Comparison of ENCODE assay signal across 1 cellular context in the genomic region with DNA sequence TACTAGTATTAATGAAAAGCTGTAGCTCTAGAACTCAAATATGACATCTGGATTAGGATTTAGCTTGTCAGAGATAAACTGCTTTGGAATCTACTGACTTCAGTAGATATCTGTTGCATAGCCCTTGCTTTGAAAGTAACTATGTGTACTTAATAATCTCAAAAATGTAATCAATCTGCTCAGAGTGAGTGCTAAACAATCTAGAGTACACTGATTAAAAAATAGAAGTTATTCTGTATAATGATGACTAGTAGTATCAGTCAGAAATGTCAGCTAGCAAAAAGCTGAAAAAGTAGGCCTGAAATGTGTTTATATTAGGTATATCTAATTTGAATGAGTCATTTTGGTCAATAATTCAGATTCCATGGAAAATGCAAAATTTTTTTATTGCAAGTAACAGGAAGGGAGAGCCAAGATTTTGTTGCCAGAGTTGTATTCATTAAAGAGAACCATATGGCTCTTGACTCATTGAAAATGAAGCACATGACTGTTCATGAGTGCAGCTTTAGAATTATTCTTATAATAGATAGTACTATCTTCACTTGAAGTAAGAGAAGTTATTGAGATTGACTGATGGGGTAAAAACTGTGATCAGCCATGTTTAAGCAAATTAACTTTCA.
TF ChIP-seq lines count a peak whose summit lies in the region.

No MANE protein-coding gene starts in this region.

TF ChIP-seq in IMR-90, 13 proteins besides CTCF, POLR2A, EP300 and RAD21 (continued from another document):
- TF ChIP-seq, protein P1, sequence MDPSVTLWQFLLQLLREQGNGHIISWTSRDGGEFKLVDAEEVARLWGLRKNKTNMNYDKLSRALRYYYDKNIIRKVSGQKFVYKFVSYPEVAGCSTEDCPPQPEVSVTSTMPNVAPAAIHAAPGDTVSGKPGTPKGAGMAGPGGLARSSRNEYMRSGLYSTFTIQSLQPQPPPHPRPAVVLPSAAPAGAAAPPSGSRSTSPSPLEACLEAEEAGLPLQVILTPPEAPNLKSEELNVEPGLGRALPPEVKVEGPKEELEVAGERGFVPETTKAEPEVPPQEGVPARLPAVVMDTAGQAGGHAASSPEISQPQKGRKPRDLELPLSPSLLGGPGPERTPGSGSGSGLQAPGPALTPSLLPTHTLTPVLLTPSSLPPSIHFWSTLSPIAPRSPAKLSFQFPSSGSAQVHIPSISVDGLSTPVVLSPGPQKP (IDR thresholded peaks at IDR 0.05; ENCODE audit: borderline replicate concordance, low read depth, low read length), result no peak
- TF ChIP-seq, protein P2, sequence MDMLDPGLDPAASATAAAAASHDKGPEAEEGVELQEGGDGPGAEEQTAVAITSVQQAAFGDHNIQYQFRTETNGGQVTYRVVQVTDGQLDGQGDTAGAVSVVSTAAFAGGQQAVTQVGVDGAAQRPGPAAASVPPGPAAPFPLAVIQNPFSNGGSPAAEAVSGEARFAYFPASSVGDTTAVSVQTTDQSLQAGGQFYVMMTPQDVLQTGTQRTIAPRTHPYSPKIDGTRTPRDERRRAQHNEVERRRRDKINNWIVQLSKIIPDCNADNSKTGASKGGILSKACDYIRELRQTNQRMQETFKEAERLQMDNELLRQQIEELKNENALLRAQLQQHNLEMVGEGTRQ (IDR thresholded peaks at IDR 0.05; ENCODE audit: low read depth, low read length), result peak; percentile 2; the same call in 1 of the 2 replicates
- TF ChIP-seq MAZ (IDR thresholded peaks at IDR 0.05; ENCODE audit: borderline replicate concordance, low read depth, low read length), result no peak
- TF ChIP-seq FOS (IDR thresholded peaks at IDR 0.05; ENCODE audit: low read depth, low read length), result peak; percentile 25; the same call in 1 of the 2 replicates
- TF ChIP-seq NFE2L2 (IDR thresholded peaks at IDR 0.05; ENCODE audit: low read depth, low read length), result no peak
